20 cellular contexts compared by ENCODE assay signal in genomic region chr1:93620841-93621210, GRCh38.
DNase-seq lines count a peak whose midpoint lies in the region; ATAC-seq, FAIRE-seq and TF ChIP-seq lines count a peak whose summit lies in the region.
"Had no signal": no experiment of that assay in that cellular context is flagged by ENCODE, and none has a peak within 500 bp of the region (broad histone marks: within the 10 kb centered on the region; RNA-seq: fewer than 3 reads in every experiment).

No MANE protein-coding gene starts in this region.

- no peak for TF ChIP-seq POLR2A in upper lobe of left lung (IDR thresholded peaks at IDR 0.05)

- H3K4me1 ChIP-seq in endodermal cell (ENCODE audit: control insufficient read depth, insufficient read depth, low read length) (peaks cover 47% of the 10 kb centered on the region), small intestine (ENCODE audit: control insufficient read depth in 2 of 2, insufficient read depth in 1 of 2, low read depth in 1 of 2, low read length in 1 of 2) (peaks cover 16 to 27% of the 10 kb centered on the region in 2 donors), upper lobe of left lung (peaks cover 34 to 56% (median 44%) of the 10 kb centered on the region in 4 donors)

- H3K9me3 Mint-ChIP-seq in endodermal cell, result no peaks in the 10 kb centered on the region
- H3K9me3 Mint-ChIP-seq: activated CD4-positive, alpha-beta T cell treated with anti-CD3 and anti-CD28 coated beads, Interleukin-2, amount 10 ng/mL, durations not matched to agents 24 days and 14 days; activated naive CD8-positive, alpha-beta T cell treated with anti-CD3 and anti-CD28 coated beads for 36 hours; naive thymus-derived CD4-positive, alpha-beta T cell; T-helper 2 cell treated with Interferon-gamma antibody and Interleukin-4, amounts not matched to agents 5 μg/mL and 100 μg/mL, for 36 hours had no signal

- peaks cover 79% of the 10 kb centered on the region for H3K4me1 Mint-ChIP-seq in endodermal cell

- H3K9ac ChIP-seq in endodermal cell (ENCODE audit: extremely low read depth, low read length, poor library complexity, severe bottlenecking), result no peak overlapping the region

- no peak overlapping the region for H3K4me3 Mint-ChIP-seq in endodermal cell
- H3K4me3 Mint-ChIP-seq: activated CD4-positive, alpha-beta T cell treated with anti-CD3 and anti-CD28 coated beads, Interleukin-2, amount 10 ng/mL, durations not matched to agents 24 days and 14 days; activated naive CD8-positive, alpha-beta T cell treated with anti-CD3 and anti-CD28 coated beads for 36 hours; naive thymus-derived CD4-positive, alpha-beta T cell; T-helper 2 cell treated with Interferon-gamma antibody and Interleukin-4, amounts not matched to agents 5 μg/mL and 100 μg/mL, for 36 hours had no signal

- H3K27ac ChIP-seq in endodermal cell (ENCODE audit: low read depth, low read length) (no peak overlapping the region), small intestine (ENCODE audit: low read depth in 1 of 2, low read length in 1 of 2) (no peak overlapping the region), upper lobe of left lung (no peak overlapping the region)

- no peak overlapping the region for H3K4me3 ChIP-seq in endodermal cell (ENCODE audit: low read length)
- H3K4me3 ChIP-seq in small intestine (ENCODE audit: low read depth in 1 of 2, low read length in 2 of 2), result no peak overlapping the region
- H3K4me3 ChIP-seq in upper lobe of left lung, result no peak overlapping the region

- FAIRE-seq in small intestine (lab: Jason Lieb, UNC), result no peak
- FAIRE-seq: A204.1, GM18507, urothelium cell line had no signal

- peak; percentile 22 for DNase-seq in NCI-H2196 (lab: John Stamatoyannopoulos, UW; ENCODE audit: unreplicated experiment)
- no peak for DNase-seq in NCI-H2196 treated with DMSO at 0.1 percent for 48 hours (lab: John Stamatoyannopoulos, UW; ENCODE audit: unreplicated experiment)
- DNase-seq in NCI-H226, result peak; percentile 66
- peak; percentile 91 for DNase-seq in endodermal cell
- DNase-seq in small intestine, result peak; percentile 78
- no peak for DNase-seq in HuH-7 (ENCODE audit: low spot score)
- DNase-seq in amygdala (lab: John Stamatoyannopoulos, UW), result no peak
- no peak for DNase-seq in upper lobe of left lung
- DNase-seq: activated CD4-positive, alpha-beta T cell treated with anti-CD3 and anti-CD28 coated beads, Interleukin-2, amount 10 ng/mL, durations not matched to agents 24 days and 14 days; activated naive CD8-positive, alpha-beta T cell treated with anti-CD3 and anti-CD28 coated beads for 36 hours; activated T-cell treated with anti-CD3 and anti-CD28 coated beads, Interleukin-2, amount 50 U/mL, for 1 hour; naive thymus-derived CD4-positive, alpha-beta T cell; NCI-H510A treated with DMSO at 0.1 percent for 48 hours; RPMI8226; stimulated activated CD4-positive, alpha-beta T cell treated with anti-CD3 and anti-CD28 coated beads, Interleukin-2, amount 100 ng/mL, for 24 hours had no signal

- H3K27me3 ChIP-seq in endodermal cell (ENCODE audit: control insufficient read depth, insufficient read depth, low read length, poor library complexity, severe bottlenecking) (no peaks in the 10 kb centered on the region), small intestine (ENCODE audit: control insufficient read depth in 2 of 2, insufficient read depth in 2 of 2, low read length in 2 of 2) (no peaks in the 10 kb centered on the region), upper lobe of left lung (no peaks in the 10 kb centered on the region)

- no peaks in the 10 kb centered on the region for H3K9me3 ChIP-seq in endodermal cell (ENCODE audit: control insufficient read depth, low read length)
- no peaks in the 10 kb centered on the region for H3K9me3 ChIP-seq in small intestine (ENCODE audit: control insufficient read depth, low read depth)
- H3K9me3 ChIP-seq in upper lobe of left lung, result no peaks in the 10 kb centered on the region

- H3K36me3 Mint-ChIP-seq in endodermal cell (ENCODE audit: low read depth), result peaks cover 13% of the 10 kb centered on the region
- H3K36me3 Mint-ChIP-seq: activated naive CD8-positive, alpha-beta T cell treated with anti-CD3 and anti-CD28 coated beads for 36 hours; naive thymus-derived CD4-positive, alpha-beta T cell had no signal

- no peaks in the 10 kb centered on the region for H3K27me3 Mint-ChIP-seq in endodermal cell (ENCODE audit: insufficient read depth)
- H3K27me3 Mint-ChIP-seq: activated naive CD8-positive, alpha-beta T cell treated with anti-CD3 and anti-CD28 coated beads for 36 hours had no signal

- no peak for TF ChIP-seq EP300 in upper lobe of left lung (IDR thresholded peaks at IDR 0.05)

- TF ChIP-seq CTCF in endodermal cell (conservative IDR thresholded peaks at IDR 0.05) (peak; percentile 29), upper lobe of left lung (IDR thresholded peaks at IDR 0.05) (no peak)

- H3K36me3 ChIP-seq in endodermal cell (ENCODE audit: control insufficient read depth, insufficient read depth, low read length) (peaks cover 37% of the 10 kb centered on the region), small intestine (ENCODE audit: control insufficient read depth in 2 of 2, insufficient read depth in 2 of 2, low read length in 2 of 2) (no peaks in the 10 kb centered on the region), upper lobe of left lung (no peaks in the 10 kb centered on the region)

- no peak for ATAC-seq in upper lobe of left lung (ENCODE audit: low FRiP score in 2 of 2)
- ATAC-seq: left lobe of liver; naive thymus-derived CD4-positive, alpha-beta T cell had no signal

- WGBS in endodermal cell (ENCODE audit: insufficient coverage in 1 of 2, insufficient read length in 1 of 2), 2 experiments, result 81 to 96% methylated on average over 4 of the region's 4 CpGs
- 41 to 81% (median 58%) methylated on average over 4 of the region's 4 CpGs for WGBS in small intestine, 3 donors
- 90 to 96% methylated on average over 4 of the region's 4 CpGs for WGBS in upper lobe of left lung, 2 donors

- H3K27ac Mint-ChIP-seq in endodermal cell, result peak overlapping the region; percentile 89
- H3K27ac Mint-ChIP-seq: activated CD4-positive, alpha-beta T cell treated with anti-CD3 and anti-CD28 coated beads, Interleukin-2, amount 10 ng/mL, durations not matched to agents 24 days and 14 days; activated naive CD8-positive, alpha-beta T cell treated with anti-CD3 and anti-CD28 coated beads for 36 hours; naive thymus-derived CD4-positive, alpha-beta T cell; T-helper 2 cell treated with Interferon-gamma antibody and Interleukin-4, amounts not matched to agents 5 μg/mL and 100 μg/mL, for 36 hours had no signal

Comparison
In these comparisons a context has a peak if more than half of its experiments do, and no peak if none do; other contexts are left out.
1. DNase-seq: peak in NCI-H2196 (single experiment), NCI-H226 (single experiment), endodermal cell (single experiment) and small intestine (single experiment); none in NCI-H2196 treated with DMSO at 0.1 percent for 48 hours (single experiment), HuH-7 (single experiment), amygdala (0 of 56) and upper lobe of left lung (0 of 2).